ENCODE assay signal across 19 cellular contexts in the genomic region with DNA sequence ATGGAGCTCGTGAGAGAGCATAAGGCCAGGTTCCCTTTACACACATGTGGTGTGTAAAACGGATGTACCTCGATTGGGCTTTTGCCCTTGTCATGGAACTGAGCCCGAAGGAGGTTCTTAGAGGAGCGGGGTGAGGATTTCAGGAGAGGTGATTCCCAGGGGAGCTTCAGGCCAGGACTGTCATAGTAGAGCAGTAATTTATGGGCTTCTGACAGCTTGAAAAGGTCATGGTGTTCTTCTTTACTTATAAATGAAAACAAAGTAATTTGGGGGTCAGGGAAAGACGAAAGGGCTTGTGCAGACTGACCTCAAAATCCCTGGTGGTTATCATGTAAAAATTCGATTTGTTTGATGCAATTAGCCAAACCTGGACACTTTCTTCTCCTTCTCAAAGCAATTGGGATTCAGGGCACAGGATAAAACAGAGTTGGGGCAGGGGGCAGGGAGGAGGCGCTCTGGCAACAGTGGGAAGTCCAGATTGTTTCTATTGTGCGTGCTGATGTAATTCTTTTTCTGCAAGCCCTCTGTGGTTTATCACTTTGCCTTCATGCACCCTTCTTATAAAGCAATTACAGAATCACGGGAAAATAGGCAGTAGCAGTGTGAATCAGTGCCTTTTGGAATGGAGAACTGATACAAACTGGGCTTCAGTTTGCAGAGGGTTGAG. TPM values are rescaled to one million over a fixed set of nuclear protein-coding genes. Genes with fewer than 3 reads are reported as not detected.
DNase-seq lines count a peak whose midpoint lies in the region; ATAC-seq, FAIRE-seq and TF ChIP-seq lines count a peak whose summit lies in the region.
"Had no signal": no experiment of that assay in that cellular context is flagged by ENCODE, and none has a peak within 500 bp of the region (broad histone marks: within the 10 kb centered on the region; RNA-seq: fewer than 3 reads in every experiment).

No MANE protein-coding gene starts in this region.

- H3K14ac ChIP-seq in H1 (ENCODE audit: insufficient read length) = no peak overlapping the region

- FAIRE-seq in H1 (lab: Jason Lieb, UNC) = no peak
- FAIRE-seq: GM12891, GM18507 had no signal

- no peak overlapping the region for H3K23ac ChIP-seq in H1 (ENCODE audit: insufficient read length)

- H2BK15ac ChIP-seq in H1 (ENCODE audit: low read length) = no peak overlapping the region

- TF ChIP-seq CTCF in H1 (IDR thresholded peaks at IDR 0.05; ENCODE audit: control extremely low read depth in 1 of 3, insufficient read depth in 1 of 3, low read depth in 1 of 3, low read length in 3 of 3) = no peak

- H3K4me3 ChIP-seq in H1 (ENCODE audit: extremely low read depth in 1 of 4, insufficient read depth in 2 of 4, low read depth in 3 of 4, low read length in 4 of 4) (no peak overlapping the region), muscle layer of colon (ENCODE audit: low read depth in 1 of 2, low read length in 2 of 2) (peak overlapping the region in 1 of 2 donors; percentile 13), rectal smooth muscle tissue (ENCODE audit: low read length) (no peak overlapping the region)

- POLR2A ChIA-PET in HEK293T (lab: Yijun Ruan, JAX) = no interaction called here
- POLR2A ChIA-PET in H1 (lab: Charles Lee; ENCODE audit: partially characterized antibody) = no interaction called here

- no peak overlapping the region for H3K4ac ChIP-seq in H1 (replicated peaks; ENCODE audit: insufficient read length, low read depth, low read length)

- no peak overlapping the region for H3K27ac ChIP-seq in H1 (ENCODE audit: low read depth, low read length)
- H3K27ac ChIP-seq in muscle layer of colon (ENCODE audit: low read depth, low read length) = peak overlapping the region; percentile 16
- H3K27ac ChIP-seq in rectal smooth muscle tissue (ENCODE audit: low read depth, low read length) = peak overlapping the region; percentile 60
- H3K27ac ChIP-seq: C4-2B had no signal

- H3K18ac ChIP-seq in H1 (ENCODE audit: extremely low read depth, low read length) = no peak overlapping the region

- no peak overlapping the region for H3K56ac ChIP-seq in H1 (replicated peaks; ENCODE audit: insufficient read length, low read depth, low read length)

- no peak for DNase-seq in HEK293T (ENCODE audit: extremely low spot score)
- no peak for DNase-seq in H1 (ENCODE audit: low read depth in 1 of 2, low spot score in 2 of 2)
- no peak for DNase-seq in cortex of kidney (lab: John Stamatoyannopoulos, UW)
- no peak for DNase-seq in activated CD4-positive, alpha-beta T cell treated with anti-CD3 and anti-CD28 coated beads, Interleukin-2, amount 50 U/mL, for 1 hour
- DNase-seq: GF-D8, H7, NCI-H1092, NCI-H1694, NCI-H226, NCI-H524 treated with DMSO at 0.1 percent for 48 hours had no signal

- H2BK20ac ChIP-seq in H1 (ENCODE audit: low read length) = no peak overlapping the region

- no peak overlapping the region for H4K91ac ChIP-seq in H1 (replicated peaks; ENCODE audit: insufficient read length, low read length)

- H2AK5ac ChIP-seq in H1 (ENCODE audit: low read depth, low read length) = no peak overlapping the region

- no peak for TF ChIP-seq RAD21 in H1 (IDR thresholded peaks at IDR 0.05 in 1 of 2, conservative IDR thresholded peaks at IDR 0.05 in 1 of 2; ENCODE audit: low read depth in 2 of 2, low read length in 2 of 2)

- H3K9me3 ChIP-seq in H1 (ENCODE audit: insufficient read depth in 2 of 2, low read depth in 1 of 2, low read length in 1 of 2) = no peaks in the 10 kb centered on the region
- no peaks in the 10 kb centered on the region for H3K9me3 ChIP-seq in muscle layer of colon (ENCODE audit: low read length)

- H3K23me2 ChIP-seq in H1 (ENCODE audit: low read depth, low read length) = no peaks in the 10 kb centered on the region

- no peak overlapping the region for H2BK12ac ChIP-seq in H1 (ENCODE audit: low read depth, low read length)

- 88% methylated on average over 10 of the region's 10 CpGs; no CpG with 5 or more reads in 1 of the 2 experiments for WGBS in H1 (ENCODE audit: extremely low coverage in 1 of 2, insufficient coverage in 1 of 2, insufficient read length in 1 of 2, insufficient replicate concordance in 2 of 2, low coverage in 1 of 2, low lambda C conversion rate in 2 of 2, missing lambda C conversion rate in 1 of 2), 2 experiments

- H3K4me2 ChIP-seq in H1 (ENCODE audit: insufficient read depth in 1 of 2, low read depth in 2 of 2, low read length in 2 of 2) = no peak overlapping the region

- no peak overlapping the region for H2BK5ac ChIP-seq in H1 (ENCODE audit: low read depth, low read length)

- no peak for TF ChIP-seq POLR2A in H1 (IDR thresholded peaks at IDR 0.05; ENCODE audit: control extremely low read depth in 1 of 2, low read depth in 2 of 2, low read length in 2 of 2)

- H2AFZ ChIP-seq in H1 (ENCODE audit: low read length) = no peak overlapping the region

- no peaks in the 10 kb centered on the region for H3K79me2 ChIP-seq in H1 (ENCODE audit: control insufficient read depth in 1 of 2, insufficient read depth in 2 of 2, low read length in 2 of 2)

- H3K27me3 ChIP-seq in H1 (replicated peaks in 1 of 4; ENCODE audit: control insufficient read depth in 3 of 4, extremely low read depth in 1 of 4, insufficient read depth in 3 of 4, low read length in 3 of 4) = no peaks in the 10 kb centered on the region
- H3K27me3 ChIP-seq in muscle layer of colon (ENCODE audit: control insufficient read depth in 1 of 2, insufficient read depth in 2 of 2, low read length in 2 of 2) = no peaks in the 10 kb centered on the region
- no peaks in the 10 kb centered on the region for H3K27me3 ChIP-seq in rectal smooth muscle tissue (ENCODE audit: control insufficient read depth, insufficient read depth, low read length)

- H4K20me1 ChIP-seq in H1 (replicated peaks in 1 of 2; ENCODE audit: control insufficient read depth in 1 of 2, insufficient read depth in 2 of 2, low read length in 2 of 2) = no peaks in the 10 kb centered on the region

- no peak for TF ChIP-seq EP300 in H1 (IDR thresholded peaks at IDR 0.05; ENCODE audit: borderline replicate concordance in 1 of 2, low read depth in 2 of 2, low read length in 2 of 2)

- H3K9ac ChIP-seq in H1 (replicated peaks in 1 of 4; ENCODE audit: extremely low read depth in 1 of 4, low read depth in 3 of 4, low read length in 3 of 4) = no peak overlapping the region
- no peak overlapping the region for H3K9ac ChIP-seq in muscle layer of colon (ENCODE audit: low read length)
- no peak overlapping the region for H3K9ac ChIP-seq in rectal smooth muscle tissue (ENCODE audit: low read length)

- H3K79me1 ChIP-seq in H1 (ENCODE audit: low read depth, low read length) = no peaks in the 10 kb centered on the region

- no peak overlapping the region for H4K5ac ChIP-seq in H1 (ENCODE audit: insufficient read length, low read depth, low read length)

- no peak for ATAC-seq in GM19324 (IDR thresholded peaks at IDR 0.05; ENCODE audit: low FRiP score, unreplicated experiment)
- ATAC-seq in GM21526 (IDR thresholded peaks at IDR 0.05; ENCODE audit: low FRiP score, unreplicated experiment) = no peak
- ATAC-seq: Panc1 had no signal

- 0 out of 2 replicates have a peak overlapping the region, but pooled peaks have one; percentile 29 for H4K8ac ChIP-seq in H1 (ENCODE audit: extremely low read depth, insufficient read depth, low read length)

- CTCF ChIA-PET in HEK293T (lab: Yijun Ruan, JAX) (interaction anchor here (0.6 kb wide), 1 partner anchor 245 kb away, joined by 3 read pairs; no protein-coding TSS in a partner anchor), H1 (lab: Charles Lee; ENCODE audit: partially characterized antibody) (interaction anchor here (0.5 to 1.5 kb wide), 3 partner anchors 16 to 245 kb away, joined by 3 to 5 read pairs (median 4); no protein-coding TSS in a partner anchor)

- no peak overlapping the region for H2BK120ac ChIP-seq in H1 (replicated peaks; ENCODE audit: low read depth, low read length)

- H3K36me3 ChIP-seq in H1 (ENCODE audit: control insufficient read depth in 2 of 4, insufficient read depth in 4 of 4, low read length in 3 of 4) (no peaks in the 10 kb centered on the region), muscle layer of colon (ENCODE audit: insufficient read depth, low read length) (no peaks in the 10 kb centered on the region), rectal smooth muscle tissue (ENCODE audit: control insufficient read depth, insufficient read depth, low read length) (no peaks in the 10 kb centered on the region)

- H3K4me1 ChIP-seq in H1 (replicated peaks in 1 of 4; ENCODE audit: control insufficient read depth in 3 of 4, insufficient read depth in 4 of 4, low read length in 3 of 4) = no peaks in the 10 kb centered on the region; a peak in 2 of 7 replicates
- peaks cover 24% of the 10 kb centered on the region for H3K4me1 ChIP-seq in muscle layer of colon (ENCODE audit: insufficient read depth, low read length)
- H3K4me1 ChIP-seq in rectal smooth muscle tissue (ENCODE audit: control insufficient read depth, insufficient read depth, low read length) = peaks cover 12% of the 10 kb centered on the region

TF ChIP-seq in HEK293T, 16 proteins besides CTCF, POLR2A, EP300 and RAD21 (continues in another document):
- TF ChIP-seq SUZ12 (IDR thresholded peaks at IDR 0.05) (no peak), FOXM1 (IDR thresholded peaks at IDR 0.05; ENCODE audit: borderline replicate concordance) (no peak)

TF ChIP-seq in H1, 55 proteins besides CTCF, POLR2A, EP300 and RAD21 (continues in another document):
- no peak for TF ChIP-seq NANOG (IDR thresholded peaks at IDR 0.05; ENCODE audit: insufficient read depth, low read depth, low read length, poor library complexity, severe bottlenecking)
- no peak for TF ChIP-seq GTF2F1 (IDR thresholded peaks at IDR 0.05; ENCODE audit: borderline replicate concordance, low read depth, low read length)
- TF ChIP-seq BACH1 (IDR thresholded peaks at IDR 0.05; ENCODE audit: low read length) = no peak
- TF ChIP-seq CBX8 (IDR thresholded peaks at IDR 0.05; ENCODE audit: borderline replicate concordance, low read depth, low read length) = no peak
- TF ChIP-seq SIN3A (conservative IDR thresholded peaks at IDR 0.05 in 1 of 2, IDR thresholded peaks at IDR 0.05 in 1 of 2; ENCODE audit: low read depth in 1 of 2, low read length in 2 of 2) = no peak
- no peak for TF ChIP-seq JUN (IDR thresholded peaks at IDR 0.05; ENCODE audit: low read depth, low read length)

RNA-seq across cellular contexts. Expression of gene CACNA1D, which starts 51.1 kb away (rescaled TPM):
- total RNA-seq in H1 (2021; fragmentation: NEBNext Ultra II Directional; extraction: Animal tissue kit (Norgen Biotek cat#: 25700)) = 1.9 and 2.9 TPM in 2 replicates
- 2.0 and 2.5 TPM in 2 replicates for polyA plus RNA-seq in H1 (2011; rRNA removed)
- polyA plus RNA-seq in H1 (2011; cell fraction: cytosol; rRNA removed) = 1.1 TPM
- 9.0 TPM for polyA plus RNA-seq in H1 (2011; cell fraction: nucleus; rRNA removed)
- 1.3 to 2.5 TPM (median 1.7 TPM) in 4 replicates for polyA plus RNA-seq in H1 (2012, experiment 1 of 2)
- polyA plus RNA-seq in H1 (2012, experiment 2 of 2) = 0.10 TPM
- 1.4 TPM for polyA plus RNA-seq in H1 (2013, experiment 1 of 2)
- 1.2 TPM for polyA plus RNA-seq in H1 (2013, experiment 2 of 2)
- 5.3 and 8.5 TPM in 2 replicates for polyA minus RNA-seq in H1 (2011; rRNA and poly(A)+ RNA removed)
- 3.9 TPM for polyA minus RNA-seq in H1 (2011; cell fraction: cytosol; rRNA and poly(A)+ RNA removed)
- polyA minus RNA-seq in H1 (2011; cell fraction: nucleus; rRNA and poly(A)+ RNA removed) = 18.4 TPM
- total RNA-seq: A673 had no signal
